35 cellular contexts compared by ENCODE assay signal in the genomic region with DNA sequence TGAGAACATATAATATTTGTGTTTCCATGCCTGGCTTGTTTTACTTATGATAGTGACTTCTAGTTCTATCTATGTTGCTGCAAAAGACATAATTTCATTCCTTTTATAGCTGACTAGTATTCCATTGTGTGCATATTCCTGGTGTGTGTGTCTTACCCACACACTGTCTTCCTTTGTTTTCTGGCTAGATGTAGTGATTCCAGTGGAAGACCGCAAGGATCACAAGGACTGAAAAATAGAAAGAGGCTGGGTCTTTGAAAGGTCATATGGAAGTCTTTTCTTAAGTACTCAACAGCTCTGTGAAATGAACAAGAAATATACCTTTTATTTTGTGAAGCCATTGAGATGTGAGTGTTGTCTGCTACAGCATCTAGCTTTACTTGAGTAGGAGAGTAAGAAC.
"Had no signal": no experiment of that assay in that cellular context is flagged by ENCODE, and none has a peak within 500 bp of the region (broad histone marks: within the 10 kb centered on the region; RNA-seq: fewer than 3 reads in every experiment).

No MANE protein-coding gene starts in this region.

- H3K4me2 ChIP-seq: KMS-11 had no signal

- H3K9me3 ChIP-seq: MG63 had no signal

- H3K9ac ChIP-seq: KMS-11 had no signal

- H3K27me3 ChIP-seq: MG63 had no signal

- H3K27ac ChIP-seq: KMS-11 had no signal

- H3K36me3 ChIP-seq: MG63 had no signal

- DNase-seq: Karpas-422, Kasumi-1, MG63, MM.1S, MV-4-11, NCI-H1048, NCI-H1092, NCI-H1092 treated with DMSO at 0.1 percent for 48 hours, NCI-H1105, NCI-H1105 treated with DMSO at 0.1 percent for 48 hours, NCI-H1417, NCI-H1417 treated with DMSO at 0.1 percent for 48 hours, NCI-H1436, NCI-H1436 treated with DMSO at 0.1 percent for 48 hours, NCI-H146, NCI-H1694, NCI-H1694 treated with DMSO at 0.1 percent for 48 hours, NCI-H187, NCI-H187 treated with DMSO at 0.1 percent for 48 hours, NCI-H1930, NCI-H2029, NCI-H2029 treated with DMSO at 0.1 percent for 48 hours, NCI-H2081, NCI-H2081 treated with DMSO at 0.1 percent for 48 hours, NCI-H2107, NCI-H2171, NCI-H2171 treated with DMSO at 0.1 percent for 48 hours, NCI-H2227 treated with DMSO at 0.1 percent for 48 hours, NCI-H226, NCI-H345, NCI-H446, NCI-H446 treated with DMSO at 0.1 percent for 48 hours, NCI-H510A, NCI-H510A treated with DMSO at 0.1 percent for 48 hours had no signal

- H3K4me3 ChIP-seq: MG63 had no signal
